In genomic region chr2:136751406-136751805, GRCh38 we compare ENCODE assay signal across 32 cellular contexts. TPM values are rescaled to one million over a fixed set of nuclear protein-coding genes. Genes with fewer than 3 reads are reported as not detected.
"Had no signal": no experiment of that assay in that cellular context is flagged by ENCODE, and none has a peak within 500 bp of the region (broad histone marks: within the 10 kb centered on the region; RNA-seq: fewer than 3 reads in every experiment).

No MANE protein-coding gene starts in this region.

- H3K4me3 ChIP-seq: adrenal gland, SJCRH30, SK-N-MC had no signal

- H3K4me1 ChIP-seq: adrenal gland, SJCRH30 had no signal

- H3K36me3 ChIP-seq: adrenal gland, SJCRH30 had no signal

- H3K9me3 ChIP-seq: adrenal gland, SJCRH30 had no signal

- H3K4me3 Mint-ChIP-seq: activated CD4-positive, alpha-beta T cell treated with anti-CD3 and anti-CD28 coated beads, Interleukin-2, amount 10 ng/mL, durations not matched to agents 24 days and 14 days; activated naive CD8-positive, alpha-beta T cell treated with anti-CD3 and anti-CD28 coated beads for 36 hours; activated T-helper 17 cell treated with anti-CD3 and anti-CD28 coated beads, Interleukin-2, amount 50 U/mL, for 72 hours; brain had no signal

- H3K4me1 Mint-ChIP-seq: activated T-helper 17 cell treated with anti-CD3 and anti-CD28 coated beads, Interleukin-2, amount 50 U/mL, for 72 hours; brain had no signal

- ATAC-seq: activated T-helper 17 cell treated with anti-CD3 and anti-CD28 coated beads, Interleukin-2, amount 50 U/mL, for 72 hours; Panc1 had no signal

- H3K9me3 Mint-ChIP-seq: activated naive CD8-positive, alpha-beta T cell treated with anti-CD3 and anti-CD28 coated beads for 36 hours; activated T-helper 17 cell treated with anti-CD3 and anti-CD28 coated beads, Interleukin-2, amount 50 U/mL, for 72 hours; brain had no signal

- H3K27ac Mint-ChIP-seq: activated CD4-positive, alpha-beta T cell treated with anti-CD3 and anti-CD28 coated beads, Interleukin-2, amount 10 ng/mL, durations not matched to agents 24 days and 14 days; activated naive CD8-positive, alpha-beta T cell treated with anti-CD3 and anti-CD28 coated beads for 36 hours; activated T-helper 17 cell treated with anti-CD3 and anti-CD28 coated beads, Interleukin-2, amount 50 U/mL, for 72 hours; brain had no signal

- H3K27ac ChIP-seq: adrenal gland, SJCRH30, SK-N-MC had no signal

- H3K27me3 ChIP-seq: adrenal gland, SJCRH30 had no signal

- H3K36me3 Mint-ChIP-seq: activated naive CD8-positive, alpha-beta T cell treated with anti-CD3 and anti-CD28 coated beads for 36 hours; brain had no signal

- DNase-seq: activated CD4-positive, alpha-beta T cell treated with anti-CD3 and anti-CD28 coated beads, Interleukin-2, amount 10 ng/mL, durations not matched to agents 24 days and 14 days; activated CD4-positive, alpha-beta T cell treated with anti-CD3 and anti-CD28 coated beads, Interleukin-2, amount 50 U/mL, for 48 hours; activated CD8-positive, alpha-beta memory T cell treated with anti-CD3 and anti-CD28 coated beads, Interleukin-2, amount 50 U/mL, for 4 hours; activated effector memory CD4-positive, alpha-beta T cell treated with anti-CD3 and anti-CD28 coated beads, Interleukin-2, amount 50 U/mL, for 16 hours; activated naive CD4-positive, alpha-beta T cell; activated naive CD4-positive, alpha-beta T cell treated with anti-CD3 and anti-CD28 coated beads, Interleukin-2, amount 50 U/mL, for 16 hours; activated naive CD8-positive, alpha-beta T cell treated with anti-CD3 and anti-CD28 coated beads for 36 hours; activated T-cell treated with anti-CD3 and anti-CD28 coated beads for 4 hours; activated T-cell treated with anti-CD3 and anti-CD28 coated beads, Interleukin-2, amount 50 U/mL, for 48 hours; adrenal gland; caudate nucleus; cerebellar nuclear complex; KG1; MV-4-11; NCI-H1092; NCI-H1436 treated with DMSO at 0.1 percent for 48 hours; NCI-H1694 treated with DMSO at 0.1 percent for 48 hours; NCI-H2029; NCI-H345; NCI-H524 treated with DMSO at 0.1 percent for 48 hours; NK-92 treated with Interleukin-12 subunit alpha and Interleukin-12 subunit beta, amount 100 ng/mL, for 24 hours; SHP77; SJCRH30; T1000 had no signal

RNA-seq across cellular contexts. Expression of gene THSD7B, which starts 13.9 kb away (rescaled TPM):
- total RNA-seq: activated CD4-positive, alpha-beta T cell treated with anti-CD3 and anti-CD28 coated beads, Interleukin-2, amount 10 ng/mL, durations not matched to agents 24 days and 14 days; activated naive CD8-positive, alpha-beta T cell treated with anti-CD3 and anti-CD28 coated beads for 36 hours; bronchial epithelial cell; LHCN-M2; T-helper 1 cell treated with Interleukin-12 subunit alpha and Interleukin-12 subunit beta and Interleukin-4 antibody, amounts not matched to agents 30 ng/mL and 1 ng/mL, for 36 hours; T-helper 2 cell treated with Interferon-gamma antibody and Interleukin-4, amounts not matched to agents 100 ng/mL and 5 ng/mL, for 36 hours had no signal
